In the genomic region with DNA sequence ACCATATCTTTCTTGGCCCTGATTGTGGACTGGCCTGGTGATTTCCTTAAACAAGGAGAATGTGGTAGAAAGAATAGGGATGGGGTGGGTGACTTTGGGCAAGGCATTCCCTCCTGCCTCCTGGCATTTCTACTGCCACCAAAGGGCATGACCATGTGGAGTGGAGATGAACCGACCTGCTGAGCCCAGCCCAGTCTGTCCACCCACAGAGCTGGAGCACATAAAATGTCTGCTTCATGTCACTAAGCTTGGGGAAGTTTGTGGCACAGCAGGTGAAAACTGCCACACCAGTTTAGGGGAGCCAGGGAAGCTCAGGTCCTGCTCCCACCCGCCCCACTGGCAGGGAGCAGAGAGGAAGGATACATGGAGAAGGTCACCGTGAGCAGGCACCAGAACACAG, we compare ENCODE assay signal across 31 cellular contexts.
"Had no signal": no experiment of that assay in that cellular context is flagged by ENCODE, and none has a peak within 500 bp of the region (broad histone marks: within the 10 kb centered on the region; RNA-seq: fewer than 3 reads in every experiment).

No MANE protein-coding gene starts in this region.

- H3K36me3 ChIP-seq: adrenal gland, Peyer's patch, SJSA1 had no signal

- H3K9ac ChIP-seq: SK-N-SH had no signal

- H3K4me3 ChIP-seq: adrenal gland, Peyer's patch, SJSA1 had no signal

- H3K27ac ChIP-seq: adrenal gland, Peyer's patch, SJSA1 had no signal

- H3K27me3 ChIP-seq: adrenal gland, Peyer's patch, SJSA1 had no signal

- DNase-seq: activated CD4-positive, alpha-beta T cell treated with anti-CD3 and anti-CD28 coated beads, Interleukin-2, amount 10 ng/mL, durations not matched to agents 24 days and 14 days; activated CD4-positive, alpha-beta T cell treated with anti-CD3 and anti-CD28 coated beads, Interleukin-2, amount 50 U/mL, for 4 hours; activated CD8-positive, alpha-beta T cell treated with anti-CD3 and anti-CD28 coated beads for 36 hours; activated effector memory CD4-positive, alpha-beta T cell treated with anti-CD3 and anti-CD28 coated beads, Interleukin-2, amount 50 U/mL, for 16 hours; activated naive CD4-positive, alpha-beta T cell treated with Interleukin-2 at 50 U/mL for 16 hours; activated T-cell treated with anti-CD3 and anti-CD28 coated beads, Interleukin-2, amount 50 U/mL, for 1 hour; activated T-cell treated with anti-CD3 and anti-CD28 coated beads, Interleukin-2, amount 50 U/mL, for 72 hours; adrenal gland; caudate nucleus; cerebellar nuclear complex; NCI-H1092 treated with DMSO at 0.1 percent for 48 hours; NCI-H1417; NCI-H146; NCI-H187; NCI-H2081; NCI-H226; NCI-H446 treated with DMSO at 0.1 percent for 48 hours; NCI-H524; NK-92 treated with Interleukin-12 subunit alpha and Interleukin-12 subunit beta, amount 100 ng/mL, for 24 hours; PC-3; Peyer's patch; RPMI8226; SHP77 treated with DMSO at 0.1 percent for 48 hours; SK-N-SH had no signal

- FAIRE-seq: TTC549 had no signal

- H3K9me3 Mint-ChIP-seq: activated CD4-positive, alpha-beta T cell treated with anti-CD3 and anti-CD28 coated beads, Interleukin-2, amount 10 ng/mL, durations not matched to agents 24 days and 14 days; activated T-helper 17 cell treated with anti-CD3 and anti-CD28 coated beads, Interleukin-2, amount 50 U/mL, for 72 hours had no signal

- ATAC-seq: activated CD8-positive, alpha-beta T cell treated with anti-CD3 and anti-CD28 coated beads for 36 hours; activated naive CD4-positive, alpha-beta T cell treated with anti-CD3 and anti-CD28 coated beads, Interleukin-2, amount 50 U/mL, for 72 hours; activated T-cell treated with anti-CD3 and anti-CD28 coated beads, Interleukin-2, amount 50 U/mL, for 72 hours; activated T-helper 17 cell treated with anti-CD3 and anti-CD28 coated beads, Interleukin-2, amount 50 U/mL, for 72 hours; PC-3 had no signal

- H3K27ac Mint-ChIP-seq: activated CD4-positive, alpha-beta T cell treated with anti-CD3 and anti-CD28 coated beads, Interleukin-2, amount 10 ng/mL, durations not matched to agents 24 days and 14 days; activated CD8-positive, alpha-beta T cell treated with anti-CD3 and anti-CD28 coated beads for 36 hours; activated naive CD4-positive, alpha-beta T cell treated with anti-CD3 and anti-CD28 coated beads, Interleukin-2, amount 50 U/mL, for 72 hours; activated T-cell treated with anti-CD3 and anti-CD28 coated beads, Interleukin-2, amount 50 U/mL, for 72 hours; activated T-helper 17 cell treated with anti-CD3 and anti-CD28 coated beads, Interleukin-2, amount 50 U/mL, for 72 hours; brain; T-helper 1 cell treated with Interleukin-12 subunit alpha and Interleukin-12 subunit beta and Interleukin-4 antibody, amounts not matched to agents 30 μg/mL and 1 μg/mL, for 36 hours; T-helper 2 cell treated with Interferon-gamma antibody and Interleukin-4, amounts not matched to agents 5 μg/mL and 100 μg/mL, for 36 hours had no signal

- H3K4me3 Mint-ChIP-seq: activated CD4-positive, alpha-beta T cell treated with anti-CD3 and anti-CD28 coated beads, Interleukin-2, amount 10 ng/mL, durations not matched to agents 24 days and 14 days; activated CD8-positive, alpha-beta T cell treated with anti-CD3 and anti-CD28 coated beads for 36 hours; activated T-cell treated with anti-CD3 and anti-CD28 coated beads, Interleukin-2, amount 50 U/mL, for 72 hours; activated T-helper 17 cell treated with anti-CD3 and anti-CD28 coated beads, Interleukin-2, amount 50 U/mL, for 72 hours; brain; T-helper 1 cell treated with Interleukin-12 subunit alpha and Interleukin-12 subunit beta and Interleukin-4 antibody, amounts not matched to agents 30 μg/mL and 1 μg/mL, for 36 hours; T-helper 2 cell treated with Interferon-gamma antibody and Interleukin-4, amounts not matched to agents 5 μg/mL and 100 μg/mL, for 36 hours had no signal

- H3K4me1 ChIP-seq: adrenal gland, SJSA1 had no signal

- H3K4me2 ChIP-seq: SK-N-SH had no signal

- H3K27me3 Mint-ChIP-seq: activated CD4-positive, alpha-beta T cell treated with anti-CD3 and anti-CD28 coated beads, Interleukin-2, amount 10 ng/mL, durations not matched to agents 24 days and 14 days; activated CD8-positive, alpha-beta T cell treated with anti-CD3 and anti-CD28 coated beads for 36 hours; activated T-helper 17 cell treated with anti-CD3 and anti-CD28 coated beads, Interleukin-2, amount 50 U/mL, for 72 hours had no signal

- H3K9me3 ChIP-seq: SJSA1, SK-N-SH had no signal
